Comparison of ENCODE assay signal across 1 cellular context in the genomic region with DNA sequence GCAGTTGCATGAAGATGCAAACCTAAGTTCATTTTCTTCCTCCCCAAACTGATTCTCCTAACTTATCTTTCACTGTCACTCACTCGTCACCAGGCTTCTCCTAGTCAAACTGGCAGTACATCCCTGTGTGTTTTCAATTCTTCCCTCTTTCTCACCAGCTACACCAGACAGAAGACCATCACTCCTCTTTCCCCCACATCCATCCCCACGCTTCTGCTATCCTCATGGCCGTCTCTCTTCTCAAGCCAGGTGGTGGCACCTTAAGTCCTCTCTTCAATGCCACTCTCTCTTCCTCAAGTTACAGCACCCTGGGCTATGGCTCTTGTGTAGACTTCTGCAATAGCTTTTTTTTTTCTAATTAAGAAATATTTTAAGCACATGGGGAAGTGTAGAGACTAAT.
A peak's percentile ranks its signal among the peaks of the same experiment; 100 is the strongest.
TF ChIP-seq lines count a peak whose summit lies in the region.

No MANE protein-coding gene starts in this region.

TF ChIP-seq in K562, 482 proteins besides CTCF, POLR2A, EP300 and RAD21 (continues in another document):
- TF ChIP-seq, protein P1, sequence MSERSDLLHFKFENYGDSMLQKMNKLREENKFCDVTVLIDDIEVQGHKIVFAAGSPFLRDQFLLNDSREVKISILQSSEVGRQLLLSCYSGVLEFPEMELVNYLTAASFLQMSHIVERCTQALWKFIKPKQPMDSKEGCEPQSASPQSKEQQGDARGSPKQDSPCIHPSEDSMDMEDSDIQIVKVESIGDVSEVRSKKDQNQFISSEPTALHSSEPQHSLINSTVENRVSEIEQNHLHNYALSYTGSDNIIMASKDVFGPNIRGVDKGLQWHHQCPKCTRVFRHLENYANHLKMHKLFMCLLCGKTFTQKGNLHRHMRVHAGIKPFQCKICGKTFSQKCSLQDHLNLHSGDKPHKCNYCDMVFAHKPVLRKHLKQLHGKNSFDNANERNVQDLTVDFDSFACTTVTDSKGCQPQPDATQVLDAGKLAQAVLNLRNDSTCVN (CRISPR knock-in tag; IDR thresholded peaks at IDR 0.05) = peak; percentile 29; the same call in 1 of the 2 replicates
- TF ChIP-seq DPF2 (IDR thresholded peaks at IDR 0.05) = no peak
- no peak for TF ChIP-seq ZNF24 (IDR thresholded peaks at IDR 0.05)
- no peak for TF ChIP-seq ZBTB7A (IDR thresholded peaks at IDR 0.05; ENCODE audit: borderline replicate concordance, control insufficient read depth, low read depth, low read length)
- TF ChIP-seq ETV1 (tag; conservative IDR thresholded peaks at IDR 0.05; ENCODE audit: low read depth) = no peak
- TF ChIP-seq ELF1 (tag; IDR thresholded peaks at IDR 0.05) = no peak
- TF ChIP-seq, protein P2, sequence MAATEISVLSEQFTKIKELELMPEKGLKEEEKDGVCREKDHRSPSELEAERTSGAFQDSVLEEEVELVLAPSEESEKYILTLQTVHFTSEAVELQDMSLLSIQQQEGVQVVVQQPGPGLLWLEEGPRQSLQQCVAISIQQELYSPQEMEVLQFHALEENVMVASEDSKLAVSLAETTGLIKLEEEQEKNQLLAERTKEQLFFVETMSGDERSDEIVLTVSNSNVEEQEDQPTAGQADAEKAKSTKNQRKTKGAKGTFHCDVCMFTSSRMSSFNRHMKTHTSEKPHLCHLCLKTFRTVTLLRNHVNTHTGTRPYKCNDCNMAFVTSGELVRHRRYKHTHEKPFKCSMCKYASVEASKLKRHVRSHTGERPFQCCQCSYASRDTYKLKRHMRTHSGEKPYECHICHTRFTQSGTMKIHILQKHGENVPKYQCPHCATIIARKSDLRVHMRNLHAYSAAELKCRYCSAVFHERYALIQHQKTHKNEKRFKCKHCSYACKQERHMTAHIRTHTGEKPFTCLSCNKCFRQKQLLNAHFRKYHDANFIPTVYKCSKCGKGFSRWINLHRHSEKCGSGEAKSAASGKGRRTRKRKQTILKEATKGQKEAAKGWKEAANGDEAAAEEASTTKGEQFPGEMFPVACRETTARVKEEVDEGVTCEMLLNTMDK (IDR thresholded peaks at IDR 0.05; ENCODE audit: borderline replicate concordance, insufficient read depth, low read depth, low read length, poor library complexity, severe bottlenecking) = no peak
- TF ChIP-seq, protein P3, sequence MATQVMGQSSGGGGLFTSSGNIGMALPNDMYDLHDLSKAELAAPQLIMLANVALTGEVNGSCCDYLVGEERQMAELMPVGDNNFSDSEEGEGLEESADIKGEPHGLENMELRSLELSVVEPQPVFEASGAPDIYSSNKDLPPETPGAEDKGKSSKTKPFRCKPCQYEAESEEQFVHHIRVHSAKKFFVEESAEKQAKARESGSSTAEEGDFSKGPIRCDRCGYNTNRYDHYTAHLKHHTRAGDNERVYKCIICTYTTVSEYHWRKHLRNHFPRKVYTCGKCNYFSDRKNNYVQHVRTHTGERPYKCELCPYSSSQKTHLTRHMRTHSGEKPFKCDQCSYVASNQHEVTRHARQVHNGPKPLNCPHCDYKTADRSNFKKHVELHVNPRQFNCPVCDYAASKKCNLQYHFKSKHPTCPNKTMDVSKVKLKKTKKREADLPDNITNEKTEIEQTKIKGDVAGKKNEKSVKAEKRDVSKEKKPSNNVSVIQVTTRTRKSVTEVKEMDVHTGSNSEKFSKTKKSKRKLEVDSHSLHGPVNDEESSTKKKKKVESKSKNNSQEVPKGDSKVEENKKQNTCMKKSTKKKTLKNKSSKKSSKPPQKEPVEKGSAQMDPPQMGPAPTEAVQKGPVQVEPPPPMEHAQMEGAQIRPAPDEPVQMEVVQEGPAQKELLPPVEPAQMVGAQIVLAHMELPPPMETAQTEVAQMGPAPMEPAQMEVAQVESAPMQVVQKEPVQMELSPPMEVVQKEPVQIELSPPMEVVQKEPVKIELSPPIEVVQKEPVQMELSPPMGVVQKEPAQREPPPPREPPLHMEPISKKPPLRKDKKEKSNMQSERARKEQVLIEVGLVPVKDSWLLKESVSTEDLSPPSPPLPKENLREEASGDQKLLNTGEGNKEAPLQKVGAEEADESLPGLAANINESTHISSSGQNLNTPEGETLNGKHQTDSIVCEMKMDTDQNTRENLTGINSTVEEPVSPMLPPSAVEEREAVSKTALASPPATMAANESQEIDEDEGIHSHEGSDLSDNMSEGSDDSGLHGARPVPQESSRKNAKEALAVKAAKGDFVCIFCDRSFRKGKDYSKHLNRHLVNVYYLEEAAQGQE (CRISPR knock-in tag; IDR thresholded peaks at IDR 0.05; ENCODE audit: low read depth) = no peak
- TF ChIP-seq DIDO1 (tag; IDR thresholded peaks at IDR 0.05; ENCODE audit: low read depth) = 0 out of 2 replicates have a peak, but pooled peaks have one; percentile 32
- TF ChIP-seq, protein P4, sequence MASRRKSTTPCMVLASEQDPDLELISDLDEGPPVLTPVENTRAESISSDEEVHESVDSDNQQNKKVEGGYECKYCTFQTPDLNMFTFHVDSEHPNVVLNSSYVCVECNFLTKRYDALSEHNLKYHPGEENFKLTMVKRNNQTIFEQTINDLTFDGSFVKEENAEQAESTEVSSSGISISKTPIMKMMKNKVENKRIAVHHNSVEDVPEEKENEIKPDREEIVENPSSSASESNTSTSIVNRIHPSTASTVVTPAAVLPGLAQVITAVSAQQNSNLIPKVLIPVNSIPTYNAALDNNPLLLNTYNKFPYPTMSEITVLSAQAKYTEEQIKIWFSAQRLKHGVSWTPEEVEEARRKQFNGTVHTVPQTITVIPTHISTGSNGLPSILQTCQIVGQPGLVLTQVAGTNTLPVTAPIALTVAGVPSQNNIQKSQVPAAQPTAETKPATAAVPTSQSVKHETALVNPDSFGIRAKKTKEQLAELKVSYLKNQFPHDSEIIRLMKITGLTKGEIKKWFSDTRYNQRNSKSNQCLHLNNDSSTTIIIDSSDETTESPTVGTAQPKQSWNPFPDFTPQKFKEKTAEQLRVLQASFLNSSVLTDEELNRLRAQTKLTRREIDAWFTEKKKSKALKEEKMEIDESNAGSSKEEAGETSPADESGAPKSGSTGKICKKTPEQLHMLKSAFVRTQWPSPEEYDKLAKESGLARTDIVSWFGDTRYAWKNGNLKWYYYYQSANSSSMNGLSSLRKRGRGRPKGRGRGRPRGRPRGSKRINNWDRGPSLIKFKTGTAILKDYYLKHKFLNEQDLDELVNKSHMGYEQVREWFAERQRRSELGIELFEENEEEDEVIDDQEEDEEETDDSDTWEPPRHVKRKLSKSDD (conservative IDR thresholded peaks at IDR 0.05; ENCODE audit: low read length) = no peak
- TF ChIP-seq, protein P5, sequence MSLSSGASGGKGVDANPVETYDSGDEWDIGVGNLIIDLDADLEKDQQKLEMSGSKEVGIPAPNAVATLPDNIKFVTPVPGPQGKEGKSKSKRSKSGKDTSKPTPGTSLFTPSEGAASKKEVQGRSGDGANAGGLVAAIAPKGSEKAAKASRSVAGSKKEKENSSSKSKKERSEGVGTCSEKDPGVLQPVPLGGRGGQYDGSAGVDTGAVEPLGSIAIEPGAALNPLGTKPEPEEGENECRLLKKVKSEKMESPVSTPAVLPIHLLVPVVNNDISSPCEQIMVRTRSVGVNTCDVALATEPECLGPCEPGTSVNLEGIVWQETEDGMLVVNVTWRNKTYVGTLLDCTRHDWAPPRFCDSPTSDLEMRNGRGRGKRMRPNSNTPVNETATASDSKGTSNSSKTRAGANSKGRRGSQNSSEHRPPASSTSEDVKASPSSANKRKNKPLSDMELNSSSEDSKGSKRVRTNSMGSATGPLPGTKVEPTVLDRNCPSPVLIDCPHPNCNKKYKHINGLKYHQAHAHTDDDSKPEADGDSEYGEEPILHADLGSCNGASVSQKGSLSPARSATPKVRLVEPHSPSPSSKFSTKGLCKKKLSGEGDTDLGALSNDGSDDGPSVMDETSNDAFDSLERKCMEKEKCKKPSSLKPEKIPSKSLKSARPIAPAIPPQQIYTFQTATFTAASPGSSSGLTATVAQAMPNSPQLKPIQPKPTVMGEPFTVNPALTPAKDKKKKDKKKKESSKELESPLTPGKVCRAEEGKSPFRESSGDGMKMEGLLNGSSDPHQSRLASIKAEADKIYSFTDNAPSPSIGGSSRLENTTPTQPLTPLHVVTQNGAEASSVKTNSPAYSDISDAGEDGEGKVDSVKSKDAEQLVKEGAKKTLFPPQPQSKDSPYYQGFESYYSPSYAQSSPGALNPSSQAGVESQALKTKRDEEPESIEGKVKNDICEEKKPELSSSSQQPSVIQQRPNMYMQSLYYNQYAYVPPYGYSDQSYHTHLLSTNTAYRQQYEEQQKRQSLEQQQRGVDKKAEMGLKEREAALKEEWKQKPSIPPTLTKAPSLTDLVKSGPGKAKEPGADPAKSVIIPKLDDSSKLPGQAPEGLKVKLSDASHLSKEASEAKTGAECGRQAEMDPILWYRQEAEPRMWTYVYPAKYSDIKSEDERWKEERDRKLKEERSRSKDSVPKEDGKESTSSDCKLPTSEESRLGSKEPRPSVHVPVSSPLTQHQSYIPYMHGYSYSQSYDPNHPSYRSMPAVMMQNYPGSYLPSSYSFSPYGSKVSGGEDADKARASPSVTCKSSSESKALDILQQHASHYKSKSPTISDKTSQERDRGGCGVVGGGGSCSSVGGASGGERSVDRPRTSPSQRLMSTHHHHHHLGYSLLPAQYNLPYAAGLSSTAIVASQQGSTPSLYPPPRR (CRISPR knock-in tag; IDR thresholded peaks at IDR 0.05; ENCODE audit: borderline replicate concordance) = no peak
- TF ChIP-seq KLF6 (CRISPR knock-in tag; IDR thresholded peaks at IDR 0.05; ENCODE audit: borderline replicate concordance) = peak; percentile 53; the same call in 1 of the 2 replicates
- no peak for TF ChIP-seq CBX1 (IDR thresholded peaks at IDR 0.05; ENCODE audit: low read depth)
- no peak for TF ChIP-seq XRCC5 (IDR thresholded peaks at IDR 0.05; ENCODE audit: low read depth, low read length)
- TF ChIP-seq, protein P6, sequence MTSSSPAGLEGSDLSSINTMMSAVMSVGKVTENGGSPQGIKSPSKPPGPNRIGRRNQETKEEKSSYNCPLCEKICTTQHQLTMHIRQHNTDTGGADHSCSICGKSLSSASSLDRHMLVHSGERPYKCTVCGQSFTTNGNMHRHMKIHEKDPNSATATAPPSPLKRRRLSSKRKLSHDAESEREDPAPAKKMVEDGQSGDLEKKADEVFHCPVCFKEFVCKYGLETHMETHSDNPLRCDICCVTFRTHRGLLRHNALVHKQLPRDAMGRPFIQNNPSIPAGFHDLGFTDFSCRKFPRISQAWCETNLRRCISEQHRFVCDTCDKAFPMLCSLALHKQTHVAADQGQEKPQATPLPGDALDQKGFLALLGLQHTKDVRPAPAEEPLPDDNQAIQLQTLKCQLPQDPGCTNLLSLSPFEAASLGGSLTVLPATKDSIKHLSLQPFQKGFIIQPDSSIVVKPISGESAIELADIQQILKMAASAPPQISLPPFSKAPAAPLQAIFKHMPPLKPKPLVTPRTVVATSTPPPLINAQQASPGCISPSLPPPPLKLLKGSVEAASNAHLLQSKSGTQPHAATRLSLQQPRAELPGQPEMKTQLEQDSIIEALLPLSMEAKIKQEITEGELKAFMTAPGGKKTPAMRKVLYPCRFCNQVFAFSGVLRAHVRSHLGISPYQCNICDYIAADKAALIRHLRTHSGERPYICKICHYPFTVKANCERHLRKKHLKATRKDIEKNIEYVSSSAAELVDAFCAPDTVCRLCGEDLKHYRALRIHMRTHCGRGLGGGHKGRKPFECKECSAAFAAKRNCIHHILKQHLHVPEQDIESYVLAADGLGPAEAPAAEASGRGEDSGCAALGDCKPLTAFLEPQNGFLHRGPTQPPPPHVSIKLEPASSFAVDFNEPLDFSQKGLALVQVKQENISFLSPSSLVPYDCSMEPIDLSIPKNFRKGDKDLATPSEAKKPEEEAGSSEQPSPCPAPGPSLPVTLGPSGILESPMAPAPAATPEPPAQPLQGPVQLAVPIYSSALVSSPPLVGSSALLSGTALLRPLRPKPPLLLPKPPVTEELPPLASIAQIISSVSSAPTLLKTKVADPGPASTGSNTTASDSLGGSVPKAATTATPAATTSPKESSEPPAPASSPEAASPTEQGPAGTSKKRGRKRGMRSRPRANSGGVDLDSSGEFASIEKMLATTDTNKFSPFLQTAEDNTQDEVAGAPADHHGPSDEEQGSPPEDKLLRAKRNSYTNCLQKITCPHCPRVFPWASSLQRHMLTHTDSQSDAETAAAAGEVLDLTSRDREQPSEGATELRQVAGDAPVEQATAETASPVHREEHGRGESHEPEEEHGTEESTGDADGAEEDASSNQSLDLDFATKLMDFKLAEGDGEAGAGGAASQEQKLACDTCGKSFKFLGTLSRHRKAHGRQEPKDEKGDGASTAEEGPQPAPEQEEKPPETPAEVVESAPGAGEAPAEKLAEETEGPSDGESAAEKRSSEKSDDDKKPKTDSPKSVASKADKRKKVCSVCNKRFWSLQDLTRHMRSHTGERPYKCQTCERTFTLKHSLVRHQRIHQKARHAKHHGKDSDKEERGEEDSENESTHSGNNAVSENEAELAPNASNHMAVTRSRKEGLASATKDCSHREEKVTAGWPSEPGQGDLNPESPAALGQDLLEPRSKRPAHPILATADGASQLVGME (CRISPR knock-in tag; IDR thresholded peaks at IDR 0.05) = no peak
- TF ChIP-seq PCBP1 (IDR thresholded peaks at IDR 0.05; ENCODE audit: low read depth, low read length, poor library complexity, severe bottlenecking) = no peak
- no peak for TF ChIP-seq HMGN3 (IDR thresholded peaks at IDR 0.05; ENCODE audit: borderline replicate concordance, extremely low read depth, insufficient read length, low read depth, low read length)
- no peak for TF ChIP-seq SIX5 (IDR thresholded peaks at IDR 0.05; ENCODE audit: borderline replicate concordance in 1 of 2, insufficient read depth in 1 of 2, low read depth in 1 of 2, low read length in 2 of 2)
- TF ChIP-seq, protein P7, sequence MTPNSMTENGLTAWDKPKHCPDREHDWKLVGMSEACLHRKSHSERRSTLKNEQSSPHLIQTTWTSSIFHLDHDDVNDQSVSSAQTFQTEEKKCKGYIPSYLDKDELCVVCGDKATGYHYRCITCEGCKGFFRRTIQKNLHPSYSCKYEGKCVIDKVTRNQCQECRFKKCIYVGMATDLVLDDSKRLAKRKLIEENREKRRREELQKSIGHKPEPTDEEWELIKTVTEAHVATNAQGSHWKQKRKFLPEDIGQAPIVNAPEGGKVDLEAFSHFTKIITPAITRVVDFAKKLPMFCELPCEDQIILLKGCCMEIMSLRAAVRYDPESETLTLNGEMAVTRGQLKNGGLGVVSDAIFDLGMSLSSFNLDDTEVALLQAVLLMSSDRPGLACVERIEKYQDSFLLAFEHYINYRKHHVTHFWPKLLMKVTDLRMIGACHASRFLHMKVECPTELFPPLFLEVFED (CRISPR knock-in tag; conservative IDR thresholded peaks at IDR 0.05) = peak; percentile 55; the same call in 1 of the 2 replicates
- TF ChIP-seq EGR1 (conservative IDR thresholded peaks at IDR 0.05) = no peak
- TF ChIP-seq ATF1 (CRISPR knock-in tag; IDR thresholded peaks at IDR 0.05) = no peak
- TF ChIP-seq ATF1 (tag; IDR thresholded peaks at IDR 0.05) = no peak
- TF ChIP-seq SMAD1 (IDR thresholded peaks at IDR 0.05; ENCODE audit: low read depth, low read length, partially characterized antibody) = no peak
- TF ChIP-seq ZNF589 (CRISPR knock-in tag; IDR thresholded peaks at IDR 0.05; ENCODE audit: low read depth) = 0 out of 2 replicates have a peak, but pooled peaks have one; percentile 1
- no peak for TF ChIP-seq BDP1 (IDR thresholded peaks at IDR 0.05; ENCODE audit: insufficient read depth, insufficient read length)
- TF ChIP-seq YY1 (IDR thresholded peaks at IDR 0.05; ENCODE audit: borderline replicate concordance in 1 of 3, control insufficient read depth in 1 of 3, extremely low read depth in 1 of 3, insufficient read depth in 3 of 3, insufficient read length in 1 of 3, insufficient replicate concordance in 2 of 3, low read depth in 1 of 3, low read length in 2 of 3) = no peak
- no peak for TF ChIP-seq ESRRB (CRISPR knock-in tag; IDR thresholded peaks at IDR 0.05; ENCODE audit: borderline replicate concordance)
- 0 out of 2 replicates have a peak, but pooled peaks have one; percentile 13 for TF ChIP-seq MYC (IDR thresholded peaks at IDR 0.05; ENCODE audit: low read depth, low read length)
- no peak for TF ChIP-seq MYC (CRISPR knock-in tag; IDR thresholded peaks at IDR 0.05; ENCODE audit: borderline replicate concordance, low read depth)
- TF ChIP-seq TRIM28 (IDR thresholded peaks at IDR 0.05) = no peak
- no peak for TF ChIP-seq ZNF561 (CRISPR knock-in tag; conservative IDR thresholded peaks at IDR 0.05)
